ENCODE assay signal across 8 cellular contexts in the genomic region with DNA sequence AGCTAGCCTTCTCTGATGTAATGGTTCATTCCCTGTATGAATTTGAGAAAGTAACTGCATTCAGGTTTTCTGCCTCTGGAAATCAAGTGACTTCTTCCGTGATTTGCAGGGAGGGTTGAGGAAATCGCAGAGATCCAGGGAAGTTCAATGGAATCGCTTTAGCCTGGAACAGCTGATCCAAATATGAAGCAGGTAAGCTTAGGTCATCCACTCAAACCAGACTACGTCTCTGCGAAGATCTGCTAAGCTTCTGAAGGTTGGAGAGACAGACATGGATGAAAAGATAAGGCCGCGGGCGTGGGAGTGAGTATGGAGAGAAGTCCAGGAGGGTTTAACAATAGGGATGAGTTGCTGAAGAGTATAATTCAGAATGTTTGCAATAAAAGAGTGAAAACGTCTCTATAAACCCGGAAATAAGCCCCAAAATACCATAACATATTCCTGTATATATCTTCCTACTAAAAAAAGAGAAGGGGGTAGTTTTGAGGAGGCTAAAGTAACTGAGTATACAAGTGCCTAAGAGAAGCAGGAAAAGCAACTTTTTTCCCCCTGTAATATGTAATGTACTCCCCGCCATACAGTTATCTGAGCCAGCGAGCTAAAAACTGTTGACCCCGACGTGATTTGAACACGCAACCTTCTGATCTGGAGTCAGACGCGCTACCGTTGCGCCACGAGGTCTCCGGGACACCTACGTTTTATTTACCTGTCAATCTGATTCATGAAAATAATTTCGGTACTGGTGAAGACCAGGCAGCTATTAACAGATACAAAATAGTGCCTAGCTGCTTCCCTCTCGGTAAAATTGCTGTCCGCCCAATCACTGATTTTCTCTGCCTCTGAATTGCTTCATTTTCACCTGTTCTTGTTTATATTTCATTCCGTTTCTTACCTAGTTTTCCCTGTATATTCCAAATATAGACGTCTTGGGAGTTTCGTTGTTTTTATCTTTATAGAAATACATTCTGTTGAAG. TPM values are rescaled to one million over a fixed set of nuclear protein-coding genes. Genes with fewer than 3 reads are reported as not detected.
DNase-seq lines count a peak whose midpoint lies in the region; ATAC-seq and TF ChIP-seq lines count a peak whose summit lies in the region.

No MANE protein-coding gene starts in this region.

- peaks cover 44 to 62% of the 10 kb centered on the region in 2 donors for H3K27me3 Mint-ChIP-seq in stimulated activated naive B cell treated with anti-CD40 and anti-IgM and Interleukin-4, amounts not matched to agents 10 μg/mL and 1 μg/mL and 100 μg/mL, for 72 hours

- no peak overlapping the region for H3K27ac ChIP-seq in foreskin keratinocyte

- H3K4me3 Mint-ChIP-seq in stimulated activated naive B cell treated with anti-CD40 and anti-IgM and Interleukin-4, amounts not matched to agents 10 μg/mL and 1 μg/mL and 100 μg/mL, for 72 hours, result peak overlapping the region; percentile 74 to 88

- peaks cover 17 to 33% of the 10 kb centered on the region in 2 donors for H3K4me1 Mint-ChIP-seq in stimulated activated naive B cell treated with anti-CD40 and anti-IgM and Interleukin-4, amounts not matched to agents 10 μg/mL and 1 μg/mL and 100 μg/mL, for 72 hours

- intact Hi-C loops in posterior cingulate gyrus (cut with DNase I), result no loop called here

- peaks cover 4% of the 10 kb centered on the region for H3K4me1 ChIP-seq in foreskin keratinocyte

- TF ChIP-seq CTCF in foreskin keratinocyte (conservative IDR thresholded peaks at IDR 0.05), result no peak

- peak overlapping the region; percentile 98 for H3K27ac Mint-ChIP-seq in stimulated activated naive B cell treated with anti-CD40 and anti-IgM and Interleukin-4, amounts not matched to agents 10 μg/mL and 1 μg/mL and 100 μg/mL, for 72 hours

- H3K9me3 Mint-ChIP-seq in stimulated activated naive B cell treated with anti-CD40 and anti-IgM and Interleukin-4, amounts not matched to agents 10 μg/mL and 1 μg/mL and 100 μg/mL, for 72 hours, result peaks cover 1 to 2% of the 10 kb centered on the region in 2 donors

- H3K36me3 Mint-ChIP-seq in stimulated activated naive B cell treated with anti-CD40 and anti-IgM and Interleukin-4, amounts not matched to agents 10 μg/mL and 1 μg/mL and 100 μg/mL, for 72 hours, result peaks cover 0 to 9% of the 10 kb centered on the region in 2 donors

- ATAC-seq in foreskin keratinocyte (peak; percentile 38), GM18868 (IDR thresholded peaks at IDR 0.05; ENCODE audit: unreplicated experiment) (no peak)
- peak; percentile 31 to 62 for ATAC-seq in stimulated activated naive B cell treated with anti-CD40 and anti-IgM and Interleukin-4, amounts not matched to agents 10 μg/mL and 1 μg/mL and 100 μg/mL, for 72 hours (replicated peaks)

- peak; percentile 76 for DNase-seq in activated effector memory CD4-positive, alpha-beta T cell treated with anti-CD3 and anti-CD28 coated beads, Interleukin-2, amount 50 U/mL, for 16 hours
- DNase-seq in activated effector memory CD4-positive, alpha-beta T cell treated with Interleukin-2 at 50 U/mL for 16 hours, result no peak
- DNase-seq in NCI-H510A treated with DMSO at 0.1 percent for 48 hours (lab: John Stamatoyannopoulos, UW), result peak; percentile 79
- DNase-seq in activated CD8-positive, alpha-beta memory T cell treated with anti-CD3 and anti-CD28 coated beads, Interleukin-2, amount 50 U/mL, for 4 hours, result peak; percentile 45
- DNase-seq in foreskin keratinocyte, result peak in 1 of 2 donors; percentile 77
- DNase-seq in stimulated activated naive B cell treated with anti-CD40 and anti-IgM and Interleukin-4, amounts not matched to agents 10 μg/mL and 1 μg/mL and 100 μg/mL, for 72 hours, result peak; percentile 27
- no peak for DNase-seq in posterior cingulate gyrus

- no peaks in the 10 kb centered on the region for H3K27me3 ChIP-seq in foreskin keratinocyte

RNA-seq across cellular contexts. Expression of a gene that starts 33.9 kb away (rescaled TPM):
- total RNA-seq in foreskin keratinocyte, result 12.4 and 13.4 TPM in 2 replicates
- polyA plus RNA-seq in foreskin keratinocyte, result 9.2 and 9.4 TPM in 2 replicates

RNA-seq across cellular contexts. Expression of a gene that starts 51.8 kb away (rescaled TPM):
- 6.6 and 9.9 TPM in 2 replicates for total RNA-seq in foreskin keratinocyte
- 3.7 and 5.1 TPM in 2 replicates for polyA plus RNA-seq in foreskin keratinocyte

Comparison
In these comparisons a context has a peak if more than half of its experiments do, and no peak if none do; other contexts are left out.
1. DNase-seq: peak in activated effector memory CD4-positive, alpha-beta T cell treated with anti-CD3 and anti-CD28 coated beads, Interleukin-2, amount 50 U/mL, for 16 hours (single experiment), NCI-H510A treated with DMSO at 0.1 percent for 48 hours (single experiment), activated CD8-positive, alpha-beta memory T cell treated with anti-CD3 and anti-CD28 coated beads, Interleukin-2, amount 50 U/mL, for 4 hours (single experiment) and stimulated activated naive B cell treated with anti-CD40 and anti-IgM and Interleukin-4, amounts not matched to agents 10 μg/mL and 1 μg/mL and 100 μg/mL, for 72 hours (single experiment); none in activated effector memory CD4-positive, alpha-beta T cell treated with Interleukin-2 at 50 U/mL for 16 hours (single experiment) and posterior cingulate gyrus (0 of 10).